Comparison of ENCODE assay signal across 21 cellular contexts in genomic region chr2:86308984-86309695, GRCh38. TPM values are rescaled to one million over a fixed set of nuclear protein-coding genes. Genes with fewer than 3 reads are reported as not detected.
DNase-seq lines count a peak whose midpoint lies in the region; ATAC-seq, FAIRE-seq and TF ChIP-seq lines count a peak whose summit lies in the region.
"Had no signal": no experiment of that assay in that cellular context is flagged by ENCODE, and none has a peak within 500 bp of the region (broad histone marks: within the 10 kb centered on the region; RNA-seq: fewer than 3 reads in every experiment).

No MANE protein-coding gene starts in this region.

- H3K4me1 ChIP-seq in right atrium auricular region (peaks cover 0 to 17% of the 10 kb centered on the region in 2 donors), rectal smooth muscle tissue (ENCODE audit: control insufficient read depth, insufficient read depth, low read length) (peaks cover 37% of the 10 kb centered on the region), endodermal cell (ENCODE audit: control insufficient read depth, insufficient read depth, low read length) (peaks cover 8% of the 10 kb centered on the region)
- H3K4me1 ChIP-seq: BE2C had no signal

- H3K27me3 ChIP-seq in right atrium auricular region (no peaks in the 10 kb centered on the region), rectal smooth muscle tissue (ENCODE audit: control insufficient read depth, insufficient read depth, low read length) (no peaks in the 10 kb centered on the region), endodermal cell (ENCODE audit: control insufficient read depth, insufficient read depth, low read length, poor library complexity, severe bottlenecking) (peaks cover 27% of the 10 kb centered on the region)
- H3K27me3 ChIP-seq: BE2C had no signal

- H3K27ac Mint-ChIP-seq in endodermal cell = no peak overlapping the region
- H3K27ac Mint-ChIP-seq: CD4-positive, alpha-beta T cell had no signal

- TF ChIP-seq CTCF in GM12865 (IDR thresholded peaks at IDR 0.05; ENCODE audit: insufficient read depth, low read depth, low read length, missing control alignments) = no peak
- TF ChIP-seq CTCF in right atrium auricular region (IDR thresholded peaks at IDR 0.05) = no peak
- no peak for TF ChIP-seq CTCF in GM10248 (IDR thresholded peaks at IDR 0.05; ENCODE audit: control extremely low read depth, extremely low read depth, low read depth, missing control alignments)
- TF ChIP-seq CTCF in D721Med (IDR thresholded peaks at IDR 0.05; ENCODE audit: insufficient read depth, missing control alignments) = no peak
- TF ChIP-seq CTCF in endodermal cell (conservative IDR thresholded peaks at IDR 0.05) = no peak

- no peak overlapping the region for H3K4me3 Mint-ChIP-seq in endodermal cell
- H3K4me3 Mint-ChIP-seq: CD4-positive, alpha-beta T cell had no signal

- CTCF ChIA-PET in GM10248 (lab: Yijun Ruan, JAX) = interaction anchor here (1.3 to 2.1 kb wide), 3 partner anchors 10 to 88 kb away, joined by 3 to 13 read pairs (median 3); no protein-coding TSS in a partner anchor

- H3K27me3 Mint-ChIP-seq in endodermal cell (ENCODE audit: insufficient read depth) = peaks cover 39% of the 10 kb centered on the region

- no peak overlapping the region for H3K9ac ChIP-seq in rectal smooth muscle tissue (ENCODE audit: low read length)
- no peak overlapping the region for H3K9ac ChIP-seq in endodermal cell (ENCODE audit: extremely low read depth, low read length, poor library complexity, severe bottlenecking)

- peak; percentile 49 for ATAC-seq in Right ventricle myocardium inferior
- no peak for ATAC-seq in GM21528 (IDR thresholded peaks at IDR 0.05; ENCODE audit: low FRiP score, unreplicated experiment)

- POLR2A ChIA-PET in GM10248 (lab: Yijun Ruan, JAX) = no interaction called here

- no peaks in the 10 kb centered on the region for H3K36me3 Mint-ChIP-seq in endodermal cell (ENCODE audit: low read depth)

- H3K9me3 ChIP-seq in right atrium auricular region = no peaks in the 10 kb centered on the region
- no peaks in the 10 kb centered on the region for H3K9me3 ChIP-seq in endodermal cell (ENCODE audit: control insufficient read depth, low read length)
- H3K9me3 ChIP-seq: BE2C had no signal

- H3K27ac ChIP-seq in right atrium auricular region (peak overlapping the region; percentile 28 to 70), rectal smooth muscle tissue (ENCODE audit: low read depth, low read length) (peak overlapping the region; percentile 75), endodermal cell (ENCODE audit: low read depth, low read length) (no peak overlapping the region)

- DNase-seq in GM12865 (ENCODE audit: low read depth) (peak; percentile 6), Right ventricle myocardium inferior (ENCODE audit: missing footprints) (no peak), right atrium auricular region (ENCODE audit: low spot score) (no peak), GM10248 (ENCODE audit: extremely low spot score) (no peak), D721Med (ENCODE audit: insufficient read length, low spot score) (no peak), endodermal cell (no peak)
- DNase-seq: 8988T; BE2C; CD4-positive, alpha-beta T cell; DMS79 treated with DMSO at 0.1 percent for 48 hours; Karpas-422; MM.1S; NCI-H1105; NCI-H1694; NCI-H510A treated with DMSO at 0.1 percent for 48 hours; NCI-H82 had no signal

- intact Hi-C loops in Right ventricle myocardium inferior (cut with DNase I) = no loop called here

- no peaks in the 10 kb centered on the region for H3K9me3 Mint-ChIP-seq in endodermal cell
- H3K9me3 Mint-ChIP-seq: CD4-positive, alpha-beta T cell had no signal

- FAIRE-seq in D721Med (lab: Jason Lieb, UNC) = no peak
- FAIRE-seq: GM12891, GM18507 had no signal

- H3K4me1 Mint-ChIP-seq in endodermal cell = peaks cover 23% of the 10 kb centered on the region

- WGBS in endodermal cell (ENCODE audit: insufficient coverage in 1 of 2, insufficient read length in 1 of 2), 2 experiments = 93 to 95% methylated on average over 4 to 10 of the region's 10 CpGs

- no peak overlapping the region for H3K4me3 ChIP-seq in GM12865 (ENCODE audit: low read depth, low read length)
- no peak overlapping the region for H3K4me3 ChIP-seq in right atrium auricular region
- H3K4me3 ChIP-seq in rectal smooth muscle tissue (ENCODE audit: low read length) = no peak overlapping the region
- no peak overlapping the region for H3K4me3 ChIP-seq in endodermal cell (ENCODE audit: low read length)

- H3K36me3 ChIP-seq in right atrium auricular region (no peaks in the 10 kb centered on the region), rectal smooth muscle tissue (ENCODE audit: control insufficient read depth, insufficient read depth, low read length) (no peaks in the 10 kb centered on the region), endodermal cell (ENCODE audit: control insufficient read depth, insufficient read depth, low read length) (no peaks in the 10 kb centered on the region)
- H3K36me3 ChIP-seq: BE2C had no signal

RNA-seq across cellular contexts. Expression of gene REEP1, which starts 28.3 kb away (rescaled TPM):
- total RNA-seq in Right ventricle myocardium inferior = 23.6 TPM
- 10 to 100 TPM; 29.4 to 34.2 TPM for total RNA-seq in right atrium auricular region
- total RNA-seq in endodermal cell = 1 to 10 TPM; 2.9 to 3.8 TPM
- polyA plus RNA-seq in endodermal cell (2013, experiment 1 of 2) = 5.9 TPM
- polyA plus RNA-seq in endodermal cell (2013, experiment 2 of 2) = 4.2 TPM
- total RNA-seq: CD4-positive, alpha-beta T cell; HT-29 had no signal
